12 cellular contexts compared by ENCODE assay signal in genomic region chr3:127698264-127699097, GRCh38. TPM values are rescaled to one million over a fixed set of nuclear protein-coding genes. Genes with fewer than 3 reads are reported as not detected.
DNase-seq lines count a peak whose midpoint lies in the region; ATAC-seq and TF ChIP-seq lines count a peak whose summit lies in the region.
"Had no signal": no experiment of that assay in that cellular context is flagged by ENCODE, and none has a peak within 500 bp of the region (broad histone marks: within the 10 kb centered on the region; RNA-seq: fewer than 3 reads in every experiment).

No MANE protein-coding gene starts in this region.

- intact Hi-C loops in stomach (cut with DNase I; ENCODE audit: low total_unique reads) = loop anchor here (10.0 kb wide), 1 partner anchor 126 kb away; the partner anchor contains the start of gene MGLL

- no peak for DNase-seq in stomach
- DNase-seq in NCI-H128 (lab: John Stamatoyannopoulos, UW; ENCODE audit: unreplicated experiment) = no peak
- DNase-seq: activated gamma-delta T cell, DMS53, PC-9 had no signal

- 95 to 96% methylated on average over 4 to 7 of the region's 8 CpGs for WGBS in mesodermal cell (ENCODE audit: insufficient coverage in 2 of 2), 2 experiments
- 76 to 88% (median 79%) methylated on average over 8 of the region's 8 CpGs for WGBS in stomach, 5 donors

- no peak for ATAC-seq in GM18505 (IDR thresholded peaks at IDR 0.05; ENCODE audit: unreplicated experiment)
- ATAC-seq in GM19455 (IDR thresholded peaks at IDR 0.05; ENCODE audit: unreplicated experiment) = no peak
- ATAC-seq in GM18870 (IDR thresholded peaks at IDR 0.05; ENCODE audit: unreplicated experiment) = no peak

- H3K4me1 ChIP-seq in KMS-11 (ENCODE audit: low read depth, poor library complexity, severe bottlenecking) = peaks cover 24% of the 10 kb centered on the region
- H3K4me1 ChIP-seq in mesodermal cell (ENCODE audit: control insufficient read depth, insufficient read depth, low read length, poor library complexity, severe bottlenecking) = peaks cover 11% of the 10 kb centered on the region
- H3K4me1 ChIP-seq in stomach = peaks cover 37 to 77% (median 48%) of the 10 kb centered on the region in 4 donors

- H4K20me1 ChIP-seq in KMS-11 (ENCODE audit: insufficient read depth) = no peaks in the 10 kb centered on the region

- TF ChIP-seq POLR2A in stomach (IDR thresholded peaks at IDR 0.05) = no peak
- TF ChIP-seq POLR2A in GM18505 (IDR thresholded peaks at IDR 0.05; ENCODE audit: borderline replicate concordance, extremely low read depth, insufficient read depth, insufficient read length) = no peak

- H3K27ac ChIP-seq in KMS-11 (no peak overlapping the region), cingulate gyrus (ENCODE audit: low read depth, low read length) (peak overlapping the region; percentile 95), mesodermal cell (ENCODE audit: low read depth, low read length, severe bottlenecking) (peak overlapping the region; percentile 23), stomach (peak overlapping the region; percentile 68 to 91 (median 90))
- H3K27ac ChIP-seq: HL-60, PC-9 had no signal

- no peaks in the 10 kb centered on the region for H3K79me2 ChIP-seq in KMS-11 (ENCODE audit: insufficient read depth, low read depth)

- H3K27me3 ChIP-seq in KMS-11 (ENCODE audit: insufficient read depth, low read depth) (no peaks in the 10 kb centered on the region), stomach (no peaks in the 10 kb centered on the region)

- H2AFZ ChIP-seq in KMS-11 (ENCODE audit: low read depth) = peak overlapping the region; percentile 88
- H2AFZ ChIP-seq: PC-9 had no signal

- H3K4me2 ChIP-seq in KMS-11 = no peak overlapping the region
- H3K4me2 ChIP-seq: PC-9 had no signal

- H3K9me3 ChIP-seq in mesodermal cell (ENCODE audit: control insufficient read depth, low read length) (no peaks in the 10 kb centered on the region), stomach (no peaks in the 10 kb centered on the region)

- H3K36me3 ChIP-seq in KMS-11 (ENCODE audit: insufficient read depth) (no peaks in the 10 kb centered on the region), mesodermal cell (ENCODE audit: control insufficient read depth, insufficient read depth, low read length) (no peaks in the 10 kb centered on the region), stomach (peaks cover 0 to 9% (median 5%) of the 10 kb centered on the region in 4 donors)

- H3K4me3 ChIP-seq in KMS-11 (IDR thresholded peaks at IDR 0.05; ENCODE audit: insufficient read depth, low read depth, low read length) (no peak overlapping the region), mesodermal cell (ENCODE audit: extremely low read depth, insufficient read depth, low read length, poor library complexity, severe bottlenecking) (no peak overlapping the region), stomach (no peak overlapping the region)
- H3K4me3 ChIP-seq: PC-9 had no signal

- TF ChIP-seq EP300 in stomach (IDR thresholded peaks at IDR 0.05) = no peak

- TF ChIP-seq CTCF in KMS-11 (conservative IDR thresholded peaks at IDR 0.05; ENCODE audit: low read depth, low read length) = no peak
- TF ChIP-seq CTCF in stomach (IDR thresholded peaks at IDR 0.05) = no peak

- no peak overlapping the region for H3K9ac ChIP-seq in KMS-11

RNA-seq across cellular contexts. Expression of gene ABTB1, which starts 25.7 kb away (rescaled TPM):
- polyA plus RNA-seq in mesodermal cell (2013, experiment 1 of 2) = 29.8 TPM
- 20.0 TPM for polyA plus RNA-seq in mesodermal cell (2013, experiment 2 of 2)
- 100 to 1,000 TPM in 1 of 5 donors, 10 to 100 TPM in 4; 22.0 to 113 (median 56.6) TPM for total RNA-seq in stomach
- 10 to 100 TPM; 25.7 to 36.3 (median 34.4) TPM for polyA plus RNA-seq in stomach
